ENCODE assay signal across 8 cellular contexts in genomic region chr17:18225562-18226283, GRCh38. TPM values are rescaled to one million over a fixed set of nuclear protein-coding genes. Genes with fewer than 3 reads are reported as not detected.
A peak's percentile ranks its signal among the peaks of the same experiment; 100 is the strongest.
DNase-seq lines count a peak whose midpoint lies in the region; ATAC-seq and TF ChIP-seq lines count a peak whose summit lies in the region.

Gene LLGL1 (plus strand): TSS chr17:18225635. CDS start chr17:18225683, 48 bp downstream.

- intact Hi-C loops in Right ventricle myocardium inferior (cut with DNase I) = no loop called here
- intact Hi-C loops in Right ventricle myocardium superior (cut with DNase I) = no loop called here
- intact Hi-C loops in left ventricle myocardium inferior (cut with micrococcal nuclease) = no loop called here

- H3K9me3 ChIP-seq in left ventricle myocardium inferior (replicated peaks) = no peaks in the 10 kb centered on the region

- no peak for TF ChIP-seq CTCF in left ventricle myocardium inferior (IDR thresholded peaks at IDR 0.05; ENCODE audit: borderline replicate concordance)

- H3K27ac ChIP-seq in left ventricle myocardium inferior (replicated peaks) = peak within 1 kb of the TSS; percentile 78

- no peak for ATAC-seq in Right ventricle myocardium inferior
- ATAC-seq in Right ventricle myocardium superior (ENCODE audit: poor library complexity) = no peak
- ATAC-seq in HG03439 (IDR thresholded peaks at IDR 0.05; ENCODE audit: unreplicated experiment) = peak; percentile 13

- H3K36me3 ChIP-seq in left ventricle myocardium inferior = no peaks in the 10 kb centered on the region

- no peaks in the 10 kb centered on the region for H3K27me3 ChIP-seq in left ventricle myocardium inferior (ENCODE audit: low read depth)

- H3K4me1 ChIP-seq in left ventricle myocardium inferior = peaks cover 21% of the 10 kb centered on the region

- H3K4me3 ChIP-seq in left ventricle myocardium inferior = peak within 1 kb of the TSS; percentile 77

- DNase-seq in Right ventricle myocardium inferior (ENCODE audit: missing footprints) = peak; percentile 34
- DNase-seq in Right ventricle myocardium superior = no peak
- DNase-seq in left ventricle myocardium inferior = no peak
- peak; percentile 53 for DNase-seq in retina
- no peak for DNase-seq in NOMO-1 treated with dmso at 0.1 percent for 144 hours (lab: John Stamatoyannopoulos, UW; ENCODE audit: unreplicated experiment)
- no peak for DNase-seq in NCI-H446 (lab: John Stamatoyannopoulos, UW)

- CTCF ChIA-PET in activated CD8-positive, alpha-beta memory T cell treated with anti-CD3 and anti-CD28 coated beads for 36 hours (lab: Charles Lee) = no interaction called here

- POLR2A ChIA-PET in activated CD8-positive, alpha-beta memory T cell treated with anti-CD3 and anti-CD28 coated beads for 36 hours (lab: Charles Lee) = interaction anchor here (0.6 to 0.9 kb wide), 3 partner anchors 10 to 135 kb away, joined by 3 to 7 read pairs (median 4); no protein-coding TSS in a partner anchor

RNA-seq across cellular contexts. Expression of gene LLGL1, which starts in this region (rescaled TPM):
- 8.4 TPM for total RNA-seq in Right ventricle myocardium inferior
- 7.9 TPM for total RNA-seq in Right ventricle myocardium superior
- 10 to 100 TPM; 23.6 to 24.9 TPM for total RNA-seq in activated CD8-positive, alpha-beta memory T cell treated with anti-CD3 and anti-CD28 coated beads for 36 hours
- total RNA-seq in left ventricle myocardium inferior = 8.8 TPM

Comparison
In these comparisons a context has a peak if more than half of its experiments do, and no peak if none do; other contexts are left out.
1. DNase-seq: peak in Right ventricle myocardium inferior (single experiment) and retina (single experiment); none in Right ventricle myocardium superior (single experiment), left ventricle myocardium inferior (single experiment), NOMO-1 treated with dmso at 0.1 percent for 144 hours (single experiment) and NCI-H446 (0 of 2).